In genomic region chr4:117514779-117515178, GRCh38 we compare ENCODE assay signal across 22 cellular contexts.
"Had no signal": no experiment of that assay in that cellular context is flagged by ENCODE, and none has a peak within 500 bp of the region (broad histone marks: within the 10 kb centered on the region; RNA-seq: fewer than 3 reads in every experiment).

No MANE protein-coding gene starts in this region.

- H3K27me3 ChIP-seq: adrenal gland had no signal

- H3K9ac ChIP-seq: KMS-11 had no signal

- H3K36me3 Mint-ChIP-seq: activated naive CD4-positive, alpha-beta T cell treated with anti-CD3 and anti-CD28 coated beads, Interleukin-2, amount 10 ng/mL, durations not matched to agents 7 days and 5 days; activated naive CD8-positive, alpha-beta T cell treated with anti-CD3 and anti-CD28 coated beads, Interleukin-2, amount 10 ng/mL, durations not matched to agents 7 days and 5 days; T-cell had no signal

- H3K27ac Mint-ChIP-seq: activated CD4-positive, alpha-beta memory T cell treated with anti-CD3 and anti-CD28 coated beads, Interleukin-2, amount 10 ng/mL, durations not matched to agents 7 days and 5 days; activated naive CD4-positive, alpha-beta T cell treated with anti-CD3 and anti-CD28 coated beads, Interleukin-2, amount 10 ng/mL, durations not matched to agents 7 days and 5 days; activated naive CD8-positive, alpha-beta T cell treated with anti-CD3 and anti-CD28 coated beads, Interleukin-2, amount 10 ng/mL, durations not matched to agents 7 days and 5 days; activated T-cell treated with anti-CD3 and anti-CD28 coated beads, Interleukin-2, amount 50 U/mL, for 72 hours; activated T-helper 2 cell treated with anti-CD3 and anti-CD28 coated beads, Interferon-gamma antibody, Interleukin-2, Interleukin-4, amounts not matched to agents 10 μg/mL and 5 μg/mL and 100 μg/mL, durations not matched to agents 14 hours and 24 hours and 36 hours; T-cell had no signal

- H3K4me3 ChIP-seq: adrenal gland, SK-N-MC had no signal

- ATAC-seq: activated T-cell treated with anti-CD3 and anti-CD28 coated beads, Interleukin-2, amount 50 U/mL, for 72 hours; T-cell had no signal

- H3K36me3 ChIP-seq: adrenal gland had no signal

- H3K4me1 ChIP-seq: adrenal gland had no signal

- H3K27ac ChIP-seq: adrenal gland, KMS-11, SK-N-MC had no signal

- H3K4me2 ChIP-seq: KMS-11 had no signal

- H3K9me3 Mint-ChIP-seq: activated naive CD4-positive, alpha-beta T cell treated with anti-CD3 and anti-CD28 coated beads, Interleukin-2, amount 10 ng/mL, durations not matched to agents 7 days and 5 days; activated naive CD8-positive, alpha-beta T cell treated with anti-CD3 and anti-CD28 coated beads, Interleukin-2, amount 10 ng/mL, durations not matched to agents 7 days and 5 days had no signal

- DNase-seq: activated CD4-positive, alpha-beta memory T cell treated with anti-CD3 and anti-CD28 coated beads, Interleukin-2, amount 10 ng/mL, durations not matched to agents 7 days and 5 days; activated CD4-positive, alpha-beta T cell treated with anti-CD3 and anti-CD28 coated beads, Interleukin-2, amount 50 U/mL, for 1 hour; activated CD4-positive, CD25-positive, alpha-beta regulatory T cell; activated gamma-delta T cell treated with Interleukin-2 at 50 U/mL for 16 hours; activated naive CD4-positive, alpha-beta T cell treated with anti-CD3 and anti-CD28 coated beads, Interleukin-2, amount 10 ng/mL, durations not matched to agents 7 days and 5 days; activated naive CD8-positive, alpha-beta T cell treated with anti-CD3 and anti-CD28 coated beads, Interleukin-2, amount 10 ng/mL, durations not matched to agents 7 days and 5 days; activated T-cell treated with anti-CD3 and anti-CD28 coated beads for 4 hours; activated T-cell treated with anti-CD3 and anti-CD28 coated beads, Interleukin-2, amount 50 U/mL, for 72 hours; adrenal gland; anterior cingulate cortex; cerebellar nuclear complex; NCI-H1092; NCI-H1930; NCI-H526; NCI-H82; SIG-M5; T-cell; T-helper 2 cell; T1000 had no signal
